ENCODE assay signal across 12 cellular contexts in the genomic region with DNA sequence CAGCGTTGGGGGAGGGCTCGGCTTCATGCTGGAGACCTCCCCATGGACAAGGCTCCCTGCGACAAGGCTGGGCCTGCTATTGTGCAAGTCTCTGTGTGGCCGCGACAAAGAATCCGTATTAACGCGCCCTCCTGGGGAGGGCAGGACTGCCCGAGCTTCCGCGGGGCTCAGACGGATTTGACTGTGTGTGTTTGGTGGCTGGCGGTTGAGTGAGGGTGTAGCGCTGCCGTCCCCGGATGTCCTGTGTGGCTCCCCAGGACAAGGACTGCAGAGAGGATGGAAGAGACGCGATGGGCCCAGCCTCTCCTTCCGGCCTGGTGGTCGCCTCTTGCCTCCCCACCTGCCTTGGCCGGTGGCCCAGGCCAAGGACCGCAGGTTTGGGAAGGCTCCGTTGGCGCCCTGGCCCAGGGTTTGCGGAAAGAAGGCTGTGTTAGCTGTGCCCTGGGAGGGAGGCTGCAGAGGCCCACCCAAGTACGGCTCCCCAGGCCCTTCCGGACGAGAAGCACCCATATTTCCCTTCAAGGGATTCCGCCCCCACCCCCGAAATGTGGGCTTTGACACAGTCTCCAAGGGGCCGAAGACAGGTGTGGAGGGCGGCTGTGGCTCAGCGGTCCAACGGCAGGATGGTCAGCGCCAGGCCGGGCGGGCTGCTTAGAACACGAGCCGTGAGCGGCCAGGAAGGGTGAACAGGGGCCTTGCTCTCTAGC. TPM values are rescaled to one million over a fixed set of nuclear protein-coding genes. Genes with fewer than 3 reads are reported as not detected.
DNase-seq lines count a peak whose midpoint lies in the region; ATAC-seq and TF ChIP-seq lines count a peak whose summit lies in the region.
"Had no signal": no experiment of that assay in that cellular context is flagged by ENCODE, and none has a peak within 500 bp of the region (broad histone marks: within the 10 kb centered on the region; RNA-seq: fewer than 3 reads in every experiment).

No MANE protein-coding gene starts in this region.

- no peaks in the 10 kb centered on the region for H3K36me3 ChIP-seq in CD4-positive, alpha-beta memory T cell (ENCODE audit: insufficient read depth, low read length)
- no peaks in the 10 kb centered on the region for H3K36me3 ChIP-seq in HEK293 (ENCODE audit: control insufficient read depth in 2 of 2, insufficient read depth in 1 of 2, low read length in 2 of 2)
- no peaks in the 10 kb centered on the region for H3K36me3 ChIP-seq in gastroesophageal sphincter

- no peak overlapping the region for H3K4me3 ChIP-seq in CD4-positive, alpha-beta memory T cell (ENCODE audit: low read length in 2 of 2)
- no peak overlapping the region for H3K4me3 ChIP-seq in HEK293 (ENCODE audit: low read depth, low read length)
- no peak overlapping the region for H3K4me3 ChIP-seq in gastroesophageal sphincter

- peaks cover 54% of the 10 kb centered on the region for H3K27me3 ChIP-seq in CD4-positive, alpha-beta memory T cell (ENCODE audit: insufficient read depth, low read length)
- H3K27me3 ChIP-seq in gastroesophageal sphincter = peaks cover 100% of the 10 kb centered on the region

- WGBS in gastroesophageal sphincter (ENCODE audit: low coverage in 1 of 2), 2 donors = 1 to 3% methylated on average over 10 to 12 of the region's 40 CpGs

- peaks cover 39% of the 10 kb centered on the region in 2 donors for H3K27me3 Mint-ChIP-seq in CD4-positive, alpha-beta memory T cell
- peaks cover 58% of the 10 kb centered on the region for H3K27me3 Mint-ChIP-seq in activated CD4-positive, alpha-beta memory T cell treated with anti-CD3 and anti-CD28 coated beads, Interleukin-2, amount 10 ng/mL, durations not matched to agents 7 days and 5 days
- H3K27me3 Mint-ChIP-seq in memory B cell = peaks cover 16% of the 10 kb centered on the region

- H3K9me3 ChIP-seq in CD4-positive, alpha-beta memory T cell (ENCODE audit: control insufficient read depth in 1 of 2, low read length in 2 of 2) = no peaks in the 10 kb centered on the region
- no peaks in the 10 kb centered on the region for H3K9me3 ChIP-seq in HEK293 (ENCODE audit: control insufficient read depth, insufficient read depth, low read depth, low read length)
- no peaks in the 10 kb centered on the region for H3K9me3 ChIP-seq in gastroesophageal sphincter

- intact Hi-C loops in CD4-positive, alpha-beta memory T cell (cut with micrococcal nuclease) = no loop called here

- no peak for DNase-seq in CD4-positive, alpha-beta memory T cell
- DNase-seq in activated CD4-positive, alpha-beta memory T cell treated with anti-CD3 and anti-CD28 coated beads, Interleukin-2, amount 10 ng/mL, durations not matched to agents 7 days and 5 days = peak; percentile 28
- no peak for DNase-seq in memory B cell (ENCODE audit: low spot score in 2 of 2)
- no peak for DNase-seq in stimulated activated CD4-positive, alpha-beta T cell treated with anti-CD3 and anti-CD28 coated beads, Interleukin-4, amount 100 ng/mL, for 24 hours
- DNase-seq: COR-L47, erythroblast, NCI-H1694 had no signal

- H3K4me3 Mint-ChIP-seq in CD4-positive, alpha-beta memory T cell = peak overlapping the region in 5 of 8 donors; percentile 43 to 74 (median 56)
- peak overlapping the region; percentile 19 for H3K4me3 Mint-ChIP-seq in activated CD4-positive, alpha-beta memory T cell treated with anti-CD3 and anti-CD28 coated beads, Interleukin-2, amount 10 ng/mL, durations not matched to agents 7 days and 5 days
- H3K4me3 Mint-ChIP-seq in memory B cell = no peak overlapping the region

- TF ChIP-seq CTCF in HEK293 (tag by site-specific recombination; IDR thresholded peaks at IDR 0.05) (no peak), gastroesophageal sphincter (IDR thresholded peaks at IDR 0.05) (no peak)

- peaks cover 14 to 36% (median 20%) of the 10 kb centered on the region in 4 donors for H3K4me1 Mint-ChIP-seq in CD4-positive, alpha-beta memory T cell
- H3K4me1 Mint-ChIP-seq in activated CD4-positive, alpha-beta memory T cell treated with anti-CD3 and anti-CD28 coated beads, Interleukin-2, amount 10 ng/mL, durations not matched to agents 7 days and 5 days = peaks cover 15% of the 10 kb centered on the region
- H3K4me1 Mint-ChIP-seq in memory B cell = no peaks in the 10 kb centered on the region

- no peak for TF ChIP-seq POLR2A in gastroesophageal sphincter (IDR thresholded peaks at IDR 0.05)

- no peak for TF ChIP-seq EP300 in gastroesophageal sphincter (IDR thresholded peaks at IDR 0.05)

- peaks cover 0 to 34% (median 0%) of the 10 kb centered on the region in 8 donors for H3K9me3 Mint-ChIP-seq in CD4-positive, alpha-beta memory T cell
- no peaks in the 10 kb centered on the region for H3K9me3 Mint-ChIP-seq in activated CD4-positive, alpha-beta memory T cell treated with anti-CD3 and anti-CD28 coated beads, Interleukin-2, amount 10 ng/mL, durations not matched to agents 7 days and 5 days
- H3K9me3 Mint-ChIP-seq in memory B cell = no peaks in the 10 kb centered on the region

- ATAC-seq in memory B cell (ENCODE audit: low read depth) (no peak), GM18861 (IDR thresholded peaks at IDR 0.05; ENCODE audit: unreplicated experiment) (no peak), GM21825 (IDR thresholded peaks at IDR 0.05; ENCODE audit: unreplicated experiment) (no peak), gastroesophageal sphincter (no peak)

- H3K27ac ChIP-seq in CD4-positive, alpha-beta memory T cell (ENCODE audit: low read depth, low read length) = no peak overlapping the region
- H3K27ac ChIP-seq in HEK293 (ENCODE audit: extremely low read depth, low read depth, low read length) (no peak overlapping the region), gastroesophageal sphincter (no peak overlapping the region)

- H3K27ac Mint-ChIP-seq in CD4-positive, alpha-beta memory T cell = peak overlapping the region in 3 of 7 donors; percentile 60 to 91 (median 79)
- peak overlapping the region; percentile 68 for H3K27ac Mint-ChIP-seq in activated CD4-positive, alpha-beta memory T cell treated with anti-CD3 and anti-CD28 coated beads, Interleukin-2, amount 10 ng/mL, durations not matched to agents 7 days and 5 days
- H3K27ac Mint-ChIP-seq in memory B cell = peak overlapping the region; percentile 60

- POLR2A ChIA-PET in CD4-positive, alpha-beta memory T cell (lab: Charles Lee; ENCODE audit: partially characterized antibody) = no interaction called here
- POLR2A ChIA-PET in HEK293 (lab: Yijun Ruan, JAX) = no interaction called here
- POLR2A ChIA-PET in activated CD4-positive, alpha-beta memory T cell treated with anti-CD3 and anti-CD28 coated beads, Interleukin-2, amount 10 ng/mL, durations not matched to agents 7 days and 5 days (lab: Charles Lee) = no interaction called here

- CTCF ChIA-PET in CD4-positive, alpha-beta memory T cell (lab: Charles Lee; ENCODE audit: partially characterized antibody) = no interaction called here
- CTCF ChIA-PET in HEK293 (lab: Yijun Ruan, JAX) = interaction anchor here (0.6 to 1.4 kb wide), 2 partner anchors 9 to 14 kb away, joined by 3 to 11 read pairs; no protein-coding TSS in a partner anchor
- CTCF ChIA-PET in activated CD4-positive, alpha-beta memory T cell treated with anti-CD3 and anti-CD28 coated beads, Interleukin-2, amount 10 ng/mL, durations not matched to agents 7 days and 5 days (lab: Charles Lee) = interaction anchor here (0.7 kb wide), 1 partner anchor 1474 kb away, joined by 3 read pairs; no protein-coding TSS in a partner anchor

- peaks cover 19% of the 10 kb centered on the region for H3K4me1 ChIP-seq in CD4-positive, alpha-beta memory T cell (ENCODE audit: insufficient read depth, low read length)
- H3K4me1 ChIP-seq in HEK293 (ENCODE audit: control insufficient read depth, insufficient read depth, low read length) (no peaks in the 10 kb centered on the region), gastroesophageal sphincter (peaks cover 0 to 64% (median 15%) of the 10 kb centered on the region in 3 donors)

- no peaks in the 10 kb centered on the region for H3K36me3 Mint-ChIP-seq in CD4-positive, alpha-beta memory T cell
- peaks cover 13% of the 10 kb centered on the region for H3K36me3 Mint-ChIP-seq in activated CD4-positive, alpha-beta memory T cell treated with anti-CD3 and anti-CD28 coated beads, Interleukin-2, amount 10 ng/mL, durations not matched to agents 7 days and 5 days (ENCODE audit: low read depth)
- peaks cover 1% of the 10 kb centered on the region for H3K36me3 Mint-ChIP-seq in memory B cell

TF ChIP-seq in HEK293, 187 proteins besides CTCF, POLR2A, EP300 and RAD21 (continues in another document):
- TF ChIP-seq ZNF654 (tag by site-specific recombination; IDR thresholded peaks at IDR 0.05; ENCODE audit: low read depth) = no peak
- no peak for TF ChIP-seq ZNF404 (tag by site-specific recombination; IDR thresholded peaks at IDR 0.05)
- TF ChIP-seq, protein P1, sequence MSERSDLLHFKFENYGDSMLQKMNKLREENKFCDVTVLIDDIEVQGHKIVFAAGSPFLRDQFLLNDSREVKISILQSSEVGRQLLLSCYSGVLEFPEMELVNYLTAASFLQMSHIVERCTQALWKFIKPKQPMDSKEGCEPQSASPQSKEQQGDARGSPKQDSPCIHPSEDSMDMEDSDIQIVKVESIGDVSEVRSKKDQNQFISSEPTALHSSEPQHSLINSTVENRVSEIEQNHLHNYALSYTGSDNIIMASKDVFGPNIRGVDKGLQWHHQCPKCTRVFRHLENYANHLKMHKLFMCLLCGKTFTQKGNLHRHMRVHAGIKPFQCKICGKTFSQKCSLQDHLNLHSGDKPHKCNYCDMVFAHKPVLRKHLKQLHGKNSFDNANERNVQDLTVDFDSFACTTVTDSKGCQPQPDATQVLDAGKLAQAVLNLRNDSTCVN (tag by site-specific recombination; optimal IDR thresholded peaks at IDR 0.05) = no peak
- no peak for TF ChIP-seq ZNF610 (tag by site-specific recombination; IDR thresholded peaks at IDR 0.05; ENCODE audit: borderline replicate concordance)
- TF ChIP-seq PRDM1 (tag by site-specific recombination; IDR thresholded peaks at IDR 0.05) = no peak
- TF ChIP-seq ZNF600 (tag by site-specific recombination; IDR thresholded peaks at IDR 0.05) = 0 out of 2 replicates have a peak, but pooled peaks have one; percentile 35
- peak; percentile 48 for TF ChIP-seq ZIC2 (tag by site-specific recombination; IDR thresholded peaks at IDR 0.05)
- no peak for TF ChIP-seq ZBTB7A (tag by site-specific recombination; IDR thresholded peaks at IDR 0.05; ENCODE audit: low read depth)

RNA-seq across cellular contexts. Expression of a gene that starts 2.3 kb away (rescaled TPM):
- total RNA-seq in CD4-positive, alpha-beta memory T cell = not detected
- not detected for polyA plus RNA-seq in CD4-positive, alpha-beta memory T cell
- not detected for total RNA-seq in activated CD4-positive, alpha-beta memory T cell treated with anti-CD3 and anti-CD28 coated beads, Interleukin-2, amount 10 ng/mL, durations not matched to agents 7 days and 5 days
- not detected for total RNA-seq in gastroesophageal sphincter
- total RNA-seq: temporal lobe had no signal
